In genomic region chr14:37180886-37181285, GRCh38 we compare ENCODE assay signal across 2 cellular contexts.
TF ChIP-seq lines count a peak whose summit lies in the region.

No MANE protein-coding gene starts in this region.

TF ChIP-seq in HEK293, 187 proteins besides CTCF, POLR2A, EP300 and RAD21:
- TF ChIP-seq ZNF426 (tag by site-specific recombination; IDR thresholded peaks at IDR 0.05) (peak; percentile 69), ZNF623 (tag by site-specific recombination; IDR thresholded peaks at IDR 0.05) (peak; percentile 48), ZNF140 (tag by site-specific recombination; IDR thresholded peaks at IDR 0.05) (peak; percentile 21; the same call in 1 of the 2 replicates), ZNF518A (tag by site-specific recombination; conservative IDR thresholded peaks at IDR 0.05; ENCODE audit: low read depth) (peak; percentile 80), ZBTB11 (tag by site-specific recombination; conservative IDR thresholded peaks at IDR 0.05; ENCODE audit: low read depth) (peak; percentile 42; the same call in 1 of the 2 replicates), ZNF394 (tag by site-specific recombination; IDR thresholded peaks at IDR 0.05; ENCODE audit: borderline replicate concordance) (peak; percentile 83; the same call in 1 of the 2 replicates), ZNF433 (tag by site-specific recombination; IDR thresholded peaks at IDR 0.05; ENCODE audit: low read depth) (peak; percentile 30; the same call in 1 of the 2 replicates), ZNF560 (tag by site-specific recombination; IDR thresholded peaks at IDR 0.05; ENCODE audit: borderline replicate concordance) (peak; percentile 40; the same call in 1 of the 2 replicates), ZNF791 (tag by site-specific recombination; IDR thresholded peaks at IDR 0.05) (0 out of 2 replicates have a peak, but pooled peaks have one; percentile 24), ZBTB8A (tag by site-specific recombination; IDR thresholded peaks at IDR 0.05) (peak; percentile 51; the same call in 1 of the 2 replicates), ZNF555 (tag by site-specific recombination; conservative IDR thresholded peaks at IDR 0.05) (peak; percentile 53), ZNF510 (tag by site-specific recombination; IDR thresholded peaks at IDR 0.05; ENCODE audit: insufficient replicate concordance) (peak; percentile 67), REST (tag by site-specific recombination; IDR thresholded peaks at IDR 0.05) (0 out of 2 replicates have a peak, but pooled peaks have one; percentile 21)

TF ChIP-seq in HepG2, 621 proteins besides CTCF, POLR2A, EP300 and RAD21:
- TF ChIP-seq ZNF619 (CRISPR knock-in tag; IDR thresholded peaks at IDR 0.05) = 0 out of 2 replicates have a peak, but pooled peaks have one; percentile 64
